In genomic region chr9:27331393-27331792, GRCh38 we compare ENCODE assay signal across 25 cellular contexts. TPM values are rescaled to one million over a fixed set of nuclear protein-coding genes. Genes with fewer than 3 reads are reported as not detected.
"Had no signal": no experiment of that assay in that cellular context is flagged by ENCODE, and none has a peak within 500 bp of the region (broad histone marks: within the 10 kb centered on the region; RNA-seq: fewer than 3 reads in every experiment).

No MANE protein-coding gene starts in this region.

- DNase-seq: IMR-90, MV-4-11, NCI-H1048, NCI-H1105, NCI-H1417, NCI-H1436 treated with DMSO at 0.1 percent for 48 hours, NCI-H1694, NCI-H187 treated with DMSO at 0.1 percent for 48 hours, NCI-H2029 treated with DMSO at 0.1 percent for 48 hours, NCI-H2171, NCI-H226, NCI-H446, NCI-H510A, NCI-H524 treated with DMSO at 0.1 percent for 48 hours, NCI-H69, NCI-H774, Right ventricle myocardium superior, RPMI8226, SIG-M5 had no signal

- H3K36me3 ChIP-seq: SJSA1 had no signal

- H3K4me3 ChIP-seq: SJSA1, SK-N-MC had no signal

- H3K27me3 ChIP-seq: SJSA1 had no signal

- H3K9me3 ChIP-seq: SJSA1 had no signal

- H3K27ac ChIP-seq: KMS-11, SJSA1, SK-N-MC had no signal

- H3K9ac ChIP-seq: KMS-11 had no signal

- H3K4me1 ChIP-seq: SJSA1 had no signal

- H3K4me2 ChIP-seq: KMS-11 had no signal

- FAIRE-seq: RCC 7860 had no signal

RNA-seq across cellular contexts. Expression of gene EQTN, which starts 34.4 kb away (rescaled TPM):
- total RNA-seq: IMR-90, LHCN-M2, MCF 10A, Right ventricle myocardium superior, SJSA1 had no signal
- polyA plus RNA-seq: IMR-90 had no signal
